19 cellular contexts compared by ENCODE assay signal in the genomic region with DNA sequence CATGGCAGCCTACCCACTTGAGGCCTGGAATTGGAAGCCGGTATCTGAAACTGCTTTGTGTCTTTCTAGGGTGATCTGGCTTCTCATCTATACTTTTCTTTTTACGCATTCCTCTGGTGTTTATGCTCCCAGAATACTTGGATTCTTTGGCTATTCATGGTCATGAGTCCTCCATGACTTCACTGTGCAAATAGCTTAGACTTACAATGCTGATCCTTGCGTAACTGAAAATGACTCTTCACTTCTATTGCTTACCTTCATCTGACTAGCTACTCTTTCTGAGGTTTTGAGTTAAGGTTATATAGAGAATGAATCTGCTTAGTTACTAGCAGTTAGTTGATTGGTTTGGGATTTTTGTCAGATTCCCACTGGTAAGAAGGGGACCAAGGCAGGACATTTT.
A peak's percentile ranks its signal among the peaks of the same experiment; 100 is the strongest.
DNase-seq lines count a peak whose midpoint lies in the region; ATAC-seq and TF ChIP-seq lines count a peak whose summit lies in the region.
"Had no signal": no experiment of that assay in that cellular context is flagged by ENCODE, and none has a peak within 500 bp of the region (broad histone marks: within the 10 kb centered on the region; RNA-seq: fewer than 3 reads in every experiment).

No MANE protein-coding gene starts in this region.

- ATAC-seq in foreskin keratinocyte (no peak), GM21619 (IDR thresholded peaks at IDR 0.05; ENCODE audit: unreplicated experiment) (no peak)
- ATAC-seq: mucosa of descending colon had no signal

- H3K27ac ChIP-seq in foreskin keratinocyte (no peak overlapping the region), stomach (no peak overlapping the region), adrenal gland (no peak overlapping the region)
- no peak overlapping the region for H3K27ac ChIP-seq in CD4-positive, alpha-beta memory T cell (ENCODE audit: low read depth, low read length)
- H3K27ac ChIP-seq: esophagus squamous epithelium had no signal

- DNase-seq in HuH-7.5 (ENCODE audit: low spot score) = peak; percentile 20
- DNase-seq in cardiac fibroblast (ENCODE audit: low read depth in 2 of 2) = peak; percentile 10 to 77
- peak; percentile 29 to 50 for DNase-seq in foreskin keratinocyte
- no peak for DNase-seq in CD4-positive, alpha-beta memory T cell
- DNase-seq in stomach = no peak
- DNase-seq in adrenal gland = no peak
- DNase-seq: DMS53; effector memory CD4-positive, alpha-beta T cell; esophagus squamous epithelium; HFFc6; mucosa of descending colon; NCI-H1092; NCI-H2029 treated with DMSO at 0.1 percent for 48 hours; nephron progenitor cell; posterior cingulate gyrus; SIG-M5 had no signal

- TF ChIP-seq EP300 in stomach (IDR thresholded peaks at IDR 0.05) = no peak

- TF ChIP-seq POLR2A in stomach (IDR thresholded peaks at IDR 0.05) (no peak), adrenal gland (IDR thresholded peaks at IDR 0.05) (no peak)

- H3K27me3 Mint-ChIP-seq in CD4-positive, alpha-beta memory T cell = no peaks in the 10 kb centered on the region
- H3K27me3 Mint-ChIP-seq: activated naive CD4-positive, alpha-beta T cell treated with anti-CD3 and anti-CD28 coated beads, Interleukin-2, amount 50 U/mL, for 24 hours; B cell had no signal

- H3K27ac Mint-ChIP-seq in CD4-positive, alpha-beta memory T cell = no peak overlapping the region
- H3K27ac Mint-ChIP-seq: activated naive CD4-positive, alpha-beta T cell treated with anti-CD3 and anti-CD28 coated beads, Interleukin-2, amount 50 U/mL, for 24 hours; B cell; HFFc6; nephron progenitor cell had no signal

- no peaks in the 10 kb centered on the region for H3K4me1 Mint-ChIP-seq in CD4-positive, alpha-beta memory T cell
- H3K4me1 Mint-ChIP-seq: activated naive CD4-positive, alpha-beta T cell treated with anti-CD3 and anti-CD28 coated beads, Interleukin-2, amount 50 U/mL, for 24 hours; B cell; nephron progenitor cell had no signal

- H3K9me3 ChIP-seq in CD4-positive, alpha-beta memory T cell (ENCODE audit: control insufficient read depth in 1 of 2, low read length in 2 of 2) = peaks cover 0 to 8% of the 10 kb centered on the region in 2 donors
- H3K9me3 ChIP-seq in stomach = no peaks in the 10 kb centered on the region
- H3K9me3 ChIP-seq in adrenal gland (replicated peaks in 1 of 3) = peaks cover 0 to 5% (median 0%) of the 10 kb centered on the region in 3 donors
- H3K9me3 ChIP-seq: esophagus squamous epithelium, mucosa of descending colon had no signal

- no peak overlapping the region for H3K4me3 Mint-ChIP-seq in CD4-positive, alpha-beta memory T cell
- H3K4me3 Mint-ChIP-seq: activated naive CD4-positive, alpha-beta T cell treated with anti-CD3 and anti-CD28 coated beads, Interleukin-2, amount 50 U/mL, for 24 hours; B cell; HFFc6; nephron progenitor cell had no signal

- intact Hi-C loops in CD4-positive, alpha-beta memory T cell (cut with micrococcal nuclease) = no loop called here
- intact Hi-C loops in stomach (cut with DNase I; ENCODE audit: low total_unique reads) (no loop called here), adrenal gland (cut with DNase I) (no loop called here)

- no peak overlapping the region for H3K4me3 ChIP-seq in cardiac fibroblast (replicated peaks in 1 of 2; ENCODE audit: low read depth in 2 of 2, low read length in 2 of 2)
- H3K4me3 ChIP-seq in CD4-positive, alpha-beta memory T cell (ENCODE audit: low read length in 2 of 2) = no peak overlapping the region
- no peak overlapping the region for H3K4me3 ChIP-seq in stomach
- H3K4me3 ChIP-seq in adrenal gland = no peak overlapping the region
- H3K4me3 ChIP-seq: esophagus squamous epithelium, mucosa of descending colon had no signal

- CTCF ChIA-PET in CD4-positive, alpha-beta memory T cell (lab: Charles Lee; ENCODE audit: partially characterized antibody) = no interaction called here

- POLR2A ChIA-PET in CD4-positive, alpha-beta memory T cell (lab: Charles Lee; ENCODE audit: partially characterized antibody) = no interaction called here

- 93 to 98% (median 97%) methylated on average over 3 of the region's 3 CpGs for WGBS in stomach, 5 donors
- 85 to 98% (median 91%) methylated on average over 3 of the region's 3 CpGs for WGBS in adrenal gland, 4 donors

- H3K27me3 ChIP-seq in foreskin keratinocyte (peaks cover 3% of the 10 kb centered on the region), stomach (no peaks in the 10 kb centered on the region), adrenal gland (no peaks in the 10 kb centered on the region)
- H3K27me3 ChIP-seq in CD4-positive, alpha-beta memory T cell (ENCODE audit: insufficient read depth, low read length) = no peaks in the 10 kb centered on the region
- H3K27me3 ChIP-seq: esophagus squamous epithelium had no signal

- TF ChIP-seq CTCF in cardiac fibroblast (IDR thresholded peaks at IDR 0.05; ENCODE audit: low read depth, low read length) (no peak), foreskin keratinocyte (conservative IDR thresholded peaks at IDR 0.05) (no peak), stomach (IDR thresholded peaks at IDR 0.05) (no peak), adrenal gland (IDR thresholded peaks at IDR 0.05) (no peak)

- H3K36me3 Mint-ChIP-seq in CD4-positive, alpha-beta memory T cell = no peaks in the 10 kb centered on the region
- H3K36me3 Mint-ChIP-seq: activated naive CD4-positive, alpha-beta T cell treated with anti-CD3 and anti-CD28 coated beads, Interleukin-2, amount 50 U/mL, for 24 hours had no signal

- H3K9me3 Mint-ChIP-seq in CD4-positive, alpha-beta memory T cell = peaks cover 0 to 36% (median 14%) of the 10 kb centered on the region in 8 donors
- H3K9me3 Mint-ChIP-seq: nephron progenitor cell had no signal

- no peaks in the 10 kb centered on the region for H3K36me3 ChIP-seq in CD4-positive, alpha-beta memory T cell (ENCODE audit: insufficient read depth, low read length)
- H3K36me3 ChIP-seq in stomach (no peaks in the 10 kb centered on the region), adrenal gland (replicated peaks in 1 of 2) (no peaks in the 10 kb centered on the region)
- H3K36me3 ChIP-seq: esophagus squamous epithelium had no signal

- H3K4me1 ChIP-seq in foreskin keratinocyte = no peaks in the 10 kb centered on the region
- H3K4me1 ChIP-seq in CD4-positive, alpha-beta memory T cell (ENCODE audit: insufficient read depth, low read length) = no peaks in the 10 kb centered on the region
- no peaks in the 10 kb centered on the region for H3K4me1 ChIP-seq in stomach
- H3K4me1 ChIP-seq in adrenal gland (replicated peaks in 1 of 2) = no peaks in the 10 kb centered on the region
- H3K4me1 ChIP-seq: esophagus squamous epithelium had no signal

Comparison
In these comparisons a context has a peak if more than half of its experiments do, and no peak if none do; other contexts are left out.
1. DNase-seq: peak in HuH-7.5 (single experiment), cardiac fibroblast (2 of 2) and foreskin keratinocyte (2 of 2); none in CD4-positive, alpha-beta memory T cell (0 of 5), stomach (single experiment) and adrenal gland (0 of 7).